ENCODE assay signal across 1 cellular context in genomic region chr11:65574963-65575567, GRCh38.
TF ChIP-seq lines count a peak whose summit lies in the region.

No MANE protein-coding gene starts in this region.

TF ChIP-seq in HepG2, 621 proteins besides CTCF, POLR2A, EP300 and RAD21 (continues in another document):
- no peak for TF ChIP-seq ZNF276 (CRISPR knock-in tag; IDR thresholded peaks at IDR 0.05; ENCODE audit: low read depth)
- TF ChIP-seq, protein P1, sequence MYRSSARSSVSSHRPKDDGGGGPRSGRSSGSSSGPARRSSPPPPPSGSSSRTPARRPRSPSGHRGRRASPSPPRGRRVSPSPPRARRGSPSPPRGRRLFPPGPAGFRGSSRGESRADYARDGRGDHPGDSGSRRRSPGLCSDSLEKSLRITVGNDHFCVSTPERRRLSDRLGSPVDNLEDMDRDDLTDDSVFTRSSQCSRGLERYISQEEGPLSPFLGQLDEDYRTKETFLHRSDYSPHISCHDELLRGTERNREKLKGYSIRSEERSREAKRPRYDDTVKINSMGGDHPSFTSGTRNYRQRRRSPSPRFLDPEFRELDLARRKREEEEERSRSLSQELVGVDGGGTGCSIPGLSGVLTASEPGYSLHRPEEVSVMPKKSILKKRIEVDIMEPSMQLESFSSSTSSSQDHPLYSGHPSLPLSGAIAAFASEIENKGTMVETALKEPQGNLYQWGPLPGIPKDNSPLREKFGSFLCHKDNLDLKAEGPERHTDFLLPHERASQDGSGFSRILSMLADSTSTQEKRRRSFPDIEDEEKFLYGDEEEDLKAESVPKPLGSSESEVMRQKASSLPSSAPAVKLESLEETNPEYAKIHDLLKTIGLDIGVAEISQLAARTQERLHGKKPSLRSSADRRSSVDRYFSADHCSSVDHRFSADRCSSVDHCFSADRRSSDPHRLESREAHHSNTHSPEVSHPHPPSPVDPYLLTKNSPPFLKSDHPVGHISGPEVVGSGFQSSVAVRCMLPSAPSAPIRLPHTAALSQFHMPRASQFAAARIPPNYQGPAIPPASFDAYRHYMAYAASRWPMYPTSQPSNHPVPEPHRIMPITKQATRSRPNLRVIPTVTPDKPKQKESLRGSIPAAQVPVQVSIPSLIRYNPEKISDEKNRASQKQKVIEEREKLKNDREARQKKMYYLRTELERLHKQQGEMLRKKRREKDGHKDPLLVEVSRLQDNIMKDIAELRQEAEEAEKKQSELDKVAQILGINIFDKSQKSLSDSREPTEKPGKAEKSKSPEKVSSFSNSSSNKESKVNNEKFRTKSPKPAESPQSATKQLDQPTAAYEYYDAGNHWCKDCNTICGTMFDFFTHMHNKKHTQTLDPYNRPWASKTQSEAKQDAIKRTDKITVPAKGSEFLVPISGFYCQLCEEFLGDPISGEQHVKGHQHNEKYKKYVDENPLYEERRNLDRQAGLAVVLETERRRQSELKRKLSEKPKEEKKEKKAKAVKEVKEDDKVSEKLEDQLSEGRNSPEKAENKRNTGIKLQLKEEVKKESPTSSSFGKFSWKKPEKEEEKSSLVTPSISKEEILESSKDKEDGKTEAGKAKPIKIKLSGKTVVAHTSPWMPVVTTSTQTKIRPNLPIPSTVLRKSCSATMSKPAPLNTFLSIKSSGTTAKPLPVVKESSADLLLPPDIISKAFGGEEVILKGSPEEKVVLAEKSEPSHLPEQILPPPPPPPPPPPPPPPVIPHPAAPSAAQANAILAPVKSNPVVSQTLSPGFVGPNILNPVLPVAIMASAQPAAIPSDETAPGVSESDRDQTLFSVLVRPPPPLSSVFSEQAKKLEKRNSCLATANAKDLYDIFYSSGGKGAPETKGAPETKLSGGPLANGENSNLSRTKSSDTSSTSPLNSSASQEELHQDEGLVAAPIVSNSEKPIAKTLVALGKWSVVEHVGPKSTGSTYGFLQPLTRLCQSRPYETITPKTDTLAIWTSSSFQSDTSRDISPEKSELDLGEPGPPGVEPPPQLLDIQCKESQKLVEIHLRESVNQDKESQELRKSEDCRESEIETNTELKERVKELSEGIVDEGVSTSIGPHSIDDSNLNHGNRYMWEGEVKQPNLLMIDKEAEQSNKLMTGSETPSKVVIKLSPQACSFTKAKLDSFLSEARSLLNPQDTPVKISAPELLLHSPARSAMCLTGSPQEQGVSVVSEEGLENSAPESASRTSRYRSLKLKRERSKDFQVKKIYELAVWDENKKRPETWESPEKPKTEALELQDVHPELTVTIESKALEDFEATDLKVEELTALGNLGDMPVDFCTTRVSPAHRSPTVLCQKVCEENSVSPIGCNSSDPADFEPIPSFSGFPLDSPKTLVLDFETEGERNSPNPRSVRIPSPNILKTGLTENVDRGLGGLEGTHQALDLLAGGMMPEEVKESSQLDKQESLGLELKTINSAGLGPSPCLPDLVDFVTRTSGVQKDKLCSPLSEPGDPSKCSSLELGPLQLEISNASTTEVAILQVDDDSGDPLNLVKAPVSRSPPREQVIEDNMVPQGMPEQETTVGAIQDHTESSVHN (CRISPR knock-in tag; IDR thresholded peaks at IDR 0.05), result peak; percentile 24; the same call in 1 of the 2 replicates
- TF ChIP-seq HNF4A (CRISPR knock-in tag; IDR thresholded peaks at IDR 0.05), result no peak
- TF ChIP-seq, protein P2, sequence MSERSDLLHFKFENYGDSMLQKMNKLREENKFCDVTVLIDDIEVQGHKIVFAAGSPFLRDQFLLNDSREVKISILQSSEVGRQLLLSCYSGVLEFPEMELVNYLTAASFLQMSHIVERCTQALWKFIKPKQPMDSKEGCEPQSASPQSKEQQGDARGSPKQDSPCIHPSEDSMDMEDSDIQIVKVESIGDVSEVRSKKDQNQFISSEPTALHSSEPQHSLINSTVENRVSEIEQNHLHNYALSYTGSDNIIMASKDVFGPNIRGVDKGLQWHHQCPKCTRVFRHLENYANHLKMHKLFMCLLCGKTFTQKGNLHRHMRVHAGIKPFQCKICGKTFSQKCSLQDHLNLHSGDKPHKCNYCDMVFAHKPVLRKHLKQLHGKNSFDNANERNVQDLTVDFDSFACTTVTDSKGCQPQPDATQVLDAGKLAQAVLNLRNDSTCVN (CRISPR knock-in tag; IDR thresholded peaks at IDR 0.05; ENCODE audit: borderline replicate concordance), result no peak
- TF ChIP-seq, protein P3, sequence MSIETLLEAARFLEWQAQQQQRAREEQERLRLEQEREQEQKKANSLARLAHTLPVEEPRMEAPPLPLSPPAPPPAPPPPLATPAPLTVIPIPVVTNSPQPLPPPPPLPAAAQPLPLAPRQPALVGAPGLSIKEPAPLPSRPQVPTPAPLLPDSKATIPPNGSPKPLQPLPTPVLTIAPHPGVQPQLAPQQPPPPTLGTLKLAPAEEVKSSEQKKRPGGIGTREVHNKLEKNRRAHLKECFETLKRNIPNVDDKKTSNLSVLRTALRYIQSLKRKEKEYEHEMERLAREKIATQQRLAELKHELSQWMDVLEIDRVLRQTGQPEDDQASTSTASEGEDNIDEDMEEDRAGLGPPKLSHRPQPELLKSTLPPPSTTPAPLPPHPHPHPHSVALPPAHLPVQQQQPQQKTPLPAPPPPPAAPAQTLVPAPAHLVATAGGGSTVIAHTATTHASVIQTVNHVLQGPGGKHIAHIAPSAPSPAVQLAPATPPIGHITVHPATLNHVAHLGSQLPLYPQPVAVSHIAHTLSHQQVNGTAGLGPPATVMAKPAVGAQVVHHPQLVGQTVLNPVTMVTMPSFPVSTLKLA (IDR thresholded peaks at IDR 0.05), result no peak
- TF ChIP-seq RCOR2 (CRISPR knock-in tag; IDR thresholded peaks at IDR 0.05), result peak; percentile 60; the same call in 1 of the 2 replicates
- TF ChIP-seq ZFP36 (IDR thresholded peaks at IDR 0.05; ENCODE audit: borderline replicate concordance, low read depth, low read length, partially characterized antibody), result no peak
- TF ChIP-seq, protein P4, sequence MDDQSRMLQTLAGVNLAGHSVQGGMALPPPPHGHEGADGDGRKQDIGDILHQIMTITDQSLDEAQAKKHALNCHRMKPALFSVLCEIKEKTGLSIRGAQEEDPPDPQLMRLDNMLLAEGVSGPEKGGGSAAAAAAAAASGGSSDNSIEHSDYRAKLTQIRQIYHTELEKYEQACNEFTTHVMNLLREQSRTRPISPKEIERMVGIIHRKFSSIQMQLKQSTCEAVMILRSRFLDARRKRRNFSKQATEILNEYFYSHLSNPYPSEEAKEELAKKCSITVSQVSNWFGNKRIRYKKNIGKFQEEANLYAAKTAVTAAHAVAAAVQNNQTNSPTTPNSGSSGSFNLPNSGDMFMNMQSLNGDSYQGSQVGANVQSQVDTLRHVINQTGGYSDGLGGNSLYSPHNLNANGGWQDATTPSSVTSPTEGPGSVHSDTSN (CRISPR knock-in tag; IDR thresholded peaks at IDR 0.05; ENCODE audit: borderline replicate concordance), result no peak
- TF ChIP-seq ZNF367 (CRISPR knock-in tag; IDR thresholded peaks at IDR 0.05; ENCODE audit: borderline replicate concordance), result no peak
- no peak for TF ChIP-seq ZFP1 (CRISPR knock-in tag; IDR thresholded peaks at IDR 0.05)
- no peak for TF ChIP-seq NFKB2 (CRISPR knock-in tag; IDR thresholded peaks at IDR 0.05; ENCODE audit: borderline replicate concordance)
- TF ChIP-seq GATAD1 (CRISPR knock-in tag; IDR thresholded peaks at IDR 0.05), result peak; percentile 16
- TF ChIP-seq AKAP8 (CRISPR knock-in tag; IDR thresholded peaks at IDR 0.05), result no peak
- TF ChIP-seq BRD4 (CRISPR knock-in tag; IDR thresholded peaks at IDR 0.05), result 0 out of 2 replicates have a peak, but pooled peaks have one; percentile 13
- TF ChIP-seq ZNF580 (CRISPR knock-in tag; IDR thresholded peaks at IDR 0.05; ENCODE audit: borderline replicate concordance, low read depth), result no peak
- 0 out of 2 replicates have a peak, but pooled peaks have one; percentile 3 for TF ChIP-seq PHF20 (CRISPR knock-in tag; IDR thresholded peaks at IDR 0.05)
- no peak for TF ChIP-seq KDM4B (CRISPR knock-in tag; IDR thresholded peaks at IDR 0.05)
- no peak for TF ChIP-seq ZNF780A (CRISPR knock-in tag; IDR thresholded peaks at IDR 0.05)
- TF ChIP-seq NPAS2 (CRISPR knock-in tag; IDR thresholded peaks at IDR 0.05; ENCODE audit: borderline replicate concordance), result no peak
- 0 out of 2 replicates have a peak, but pooled peaks have one; percentile 12 for TF ChIP-seq TFE3 (CRISPR knock-in tag; IDR thresholded peaks at IDR 0.05)
- no peak for TF ChIP-seq SYNCRIP (IDR thresholded peaks at IDR 0.05; ENCODE audit: insufficient read depth, low read depth, low read length)
- TF ChIP-seq, protein P5, sequence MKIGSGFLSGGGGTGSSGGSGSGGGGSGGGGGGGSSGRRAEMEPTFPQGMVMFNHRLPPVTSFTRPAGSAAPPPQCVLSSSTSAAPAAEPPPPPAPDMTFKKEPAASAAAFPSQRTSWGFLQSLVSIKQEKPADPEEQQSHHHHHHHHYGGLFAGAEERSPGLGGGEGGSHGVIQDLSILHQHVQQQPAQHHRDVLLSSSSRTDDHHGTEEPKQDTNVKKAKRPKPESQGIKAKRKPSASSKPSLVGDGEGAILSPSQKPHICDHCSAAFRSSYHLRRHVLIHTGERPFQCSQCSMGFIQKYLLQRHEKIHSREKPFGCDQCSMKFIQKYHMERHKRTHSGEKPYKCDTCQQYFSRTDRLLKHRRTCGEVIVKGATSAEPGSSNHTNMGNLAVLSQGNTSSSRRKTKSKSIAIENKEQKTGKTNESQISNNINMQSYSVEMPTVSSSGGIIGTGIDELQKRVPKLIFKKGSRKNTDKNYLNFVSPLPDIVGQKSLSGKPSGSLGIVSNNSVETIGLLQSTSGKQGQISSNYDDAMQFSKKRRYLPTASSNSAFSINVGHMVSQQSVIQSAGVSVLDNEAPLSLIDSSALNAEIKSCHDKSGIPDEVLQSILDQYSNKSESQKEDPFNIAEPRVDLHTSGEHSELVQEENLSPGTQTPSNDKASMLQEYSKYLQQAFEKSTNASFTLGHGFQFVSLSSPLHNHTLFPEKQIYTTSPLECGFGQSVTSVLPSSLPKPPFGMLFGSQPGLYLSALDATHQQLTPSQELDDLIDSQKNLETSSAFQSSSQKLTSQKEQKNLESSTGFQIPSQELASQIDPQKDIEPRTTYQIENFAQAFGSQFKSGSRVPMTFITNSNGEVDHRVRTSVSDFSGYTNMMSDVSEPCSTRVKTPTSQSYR (CRISPR knock-in tag; IDR thresholded peaks at IDR 0.05; ENCODE audit: borderline replicate concordance), result no peak
- TF ChIP-seq, protein P6, sequence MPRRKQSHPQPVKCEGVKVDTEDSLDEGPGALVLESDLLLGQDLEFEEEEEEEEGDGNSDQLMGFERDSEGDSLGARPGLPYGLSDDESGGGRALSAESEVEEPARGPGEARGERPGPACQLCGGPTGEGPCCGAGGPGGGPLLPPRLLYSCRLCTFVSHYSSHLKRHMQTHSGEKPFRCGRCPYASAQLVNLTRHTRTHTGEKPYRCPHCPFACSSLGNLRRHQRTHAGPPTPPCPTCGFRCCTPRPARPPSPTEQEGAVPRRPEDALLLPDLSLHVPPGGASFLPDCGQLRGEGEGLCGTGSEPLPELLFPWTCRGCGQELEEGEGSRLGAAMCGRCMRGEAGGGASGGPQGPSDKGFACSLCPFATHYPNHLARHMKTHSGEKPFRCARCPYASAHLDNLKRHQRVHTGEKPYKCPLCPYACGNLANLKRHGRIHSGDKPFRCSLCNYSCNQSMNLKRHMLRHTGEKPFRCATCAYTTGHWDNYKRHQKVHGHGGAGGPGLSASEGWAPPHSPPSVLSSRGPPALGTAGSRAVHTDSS (CRISPR knock-in tag; conservative IDR thresholded peaks at IDR 0.05), result no peak
- TF ChIP-seq ZUFSP (CRISPR knock-in tag; IDR thresholded peaks at IDR 0.05; ENCODE audit: borderline replicate concordance), result no peak
- no peak for TF ChIP-seq NR2F2 (IDR thresholded peaks at IDR 0.05; ENCODE audit: borderline replicate concordance, low read depth)
- TF ChIP-seq HCFC1 (IDR thresholded peaks at IDR 0.05; ENCODE audit: low read depth, low read length), result no peak
- TF ChIP-seq KMT2A (CRISPR knock-in tag; IDR thresholded peaks at IDR 0.05), result no peak
- no peak for TF ChIP-seq CREM (IDR thresholded peaks at IDR 0.05)
- no peak for TF ChIP-seq CREM (CRISPR knock-in tag; IDR thresholded peaks at IDR 0.05)
- TF ChIP-seq ZNF251 (CRISPR knock-in tag; IDR thresholded peaks at IDR 0.05), result no peak
